ENCODE assay signal across 1 cellular context in the genomic region with DNA sequence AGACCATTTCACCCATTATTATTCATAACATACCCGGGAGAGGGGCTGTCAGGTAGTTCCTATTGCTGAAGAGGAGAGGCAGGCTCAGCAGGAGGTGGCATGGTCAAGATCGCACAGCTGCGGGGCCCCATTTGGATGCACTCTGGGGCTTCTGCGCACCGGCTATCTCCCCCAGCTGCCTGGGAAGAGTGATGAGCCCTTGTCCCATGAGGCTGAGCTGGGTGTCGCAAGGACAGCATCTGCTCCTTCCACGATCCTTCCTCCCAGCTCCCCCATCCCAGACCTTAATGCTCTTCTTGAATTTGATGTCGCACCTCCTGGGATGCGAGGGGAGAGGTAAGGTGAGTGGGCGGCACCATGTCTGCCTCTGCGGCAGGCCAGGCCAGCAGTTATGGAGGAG.
TF ChIP-seq lines count a peak whose summit lies in the region.

No MANE protein-coding gene starts in this region.

TF ChIP-seq in GM23338, 12 proteins besides CTCF, POLR2A, EP300 and RAD21 (continued from another document):
- TF ChIP-seq, protein P1, sequence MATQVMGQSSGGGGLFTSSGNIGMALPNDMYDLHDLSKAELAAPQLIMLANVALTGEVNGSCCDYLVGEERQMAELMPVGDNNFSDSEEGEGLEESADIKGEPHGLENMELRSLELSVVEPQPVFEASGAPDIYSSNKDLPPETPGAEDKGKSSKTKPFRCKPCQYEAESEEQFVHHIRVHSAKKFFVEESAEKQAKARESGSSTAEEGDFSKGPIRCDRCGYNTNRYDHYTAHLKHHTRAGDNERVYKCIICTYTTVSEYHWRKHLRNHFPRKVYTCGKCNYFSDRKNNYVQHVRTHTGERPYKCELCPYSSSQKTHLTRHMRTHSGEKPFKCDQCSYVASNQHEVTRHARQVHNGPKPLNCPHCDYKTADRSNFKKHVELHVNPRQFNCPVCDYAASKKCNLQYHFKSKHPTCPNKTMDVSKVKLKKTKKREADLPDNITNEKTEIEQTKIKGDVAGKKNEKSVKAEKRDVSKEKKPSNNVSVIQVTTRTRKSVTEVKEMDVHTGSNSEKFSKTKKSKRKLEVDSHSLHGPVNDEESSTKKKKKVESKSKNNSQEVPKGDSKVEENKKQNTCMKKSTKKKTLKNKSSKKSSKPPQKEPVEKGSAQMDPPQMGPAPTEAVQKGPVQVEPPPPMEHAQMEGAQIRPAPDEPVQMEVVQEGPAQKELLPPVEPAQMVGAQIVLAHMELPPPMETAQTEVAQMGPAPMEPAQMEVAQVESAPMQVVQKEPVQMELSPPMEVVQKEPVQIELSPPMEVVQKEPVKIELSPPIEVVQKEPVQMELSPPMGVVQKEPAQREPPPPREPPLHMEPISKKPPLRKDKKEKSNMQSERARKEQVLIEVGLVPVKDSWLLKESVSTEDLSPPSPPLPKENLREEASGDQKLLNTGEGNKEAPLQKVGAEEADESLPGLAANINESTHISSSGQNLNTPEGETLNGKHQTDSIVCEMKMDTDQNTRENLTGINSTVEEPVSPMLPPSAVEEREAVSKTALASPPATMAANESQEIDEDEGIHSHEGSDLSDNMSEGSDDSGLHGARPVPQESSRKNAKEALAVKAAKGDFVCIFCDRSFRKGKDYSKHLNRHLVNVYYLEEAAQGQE (IDR thresholded peaks at IDR 0.05; ENCODE audit: unreplicated experiment): no peak
- no peak for TF ChIP-seq EZH2phosphoT487 (IDR thresholded peaks at IDR 0.05; ENCODE audit: unreplicated experiment)
- no peak for TF ChIP-seq ZNF331 (CRISPR knock-in tag; IDR thresholded peaks at IDR 0.05; ENCODE audit: low read depth)
- no peak for TF ChIP-seq NANOG (IDR thresholded peaks at IDR 0.05; ENCODE audit: borderline replicate concordance)
- no peak for TF ChIP-seq POLR2AphosphoS5 (IDR thresholded peaks at IDR 0.05; ENCODE audit: low read depth)
